In genomic region chr2:9824441-9824840, GRCh38 we compare ENCODE assay signal across 29 cellular contexts.
"Had no signal": no experiment of that assay in that cellular context is flagged by ENCODE, and none has a peak within 500 bp of the region (broad histone marks: within the 10 kb centered on the region; RNA-seq: fewer than 3 reads in every experiment).

No MANE protein-coding gene starts in this region.

- H3K36me3 ChIP-seq: adrenal gland, esophagus muscularis mucosa, gastrocnemius medialis had no signal

- H3K4me3 Mint-ChIP-seq: activated CD4-positive, alpha-beta memory T cell treated with anti-CD3 and anti-CD28 coated beads, Interleukin-2, amount 10 ng/mL, durations not matched to agents 7 days and 5 days; activated CD4-positive, alpha-beta T cell treated with anti-CD3 and anti-CD28 coated beads, Interleukin-2, amount 10 ng/mL, durations not matched to agents 7 days and 5 days; activated naive CD4-positive, alpha-beta T cell treated with anti-CD3 and anti-CD28 coated beads, Interleukin-2, amount 50 U/mL, for 24 hours; activated naive CD8-positive, alpha-beta T cell treated with anti-CD3 and anti-CD28 coated beads for 36 hours; activated naive CD8-positive, alpha-beta T cell treated with anti-CD3 and anti-CD28 coated beads, Interleukin-2, amount 50 U/mL, for 24 hours; activated T-cell treated with anti-CD3 and anti-CD28 coated beads, Interleukin-2, amount 50 U/mL, for 24 hours; activated T-helper 17 cell treated with anti-CD3 and anti-CD28 coated beads, Interleukin-2, amount 50 U/mL, for 72 hours; effector memory CD8-positive, alpha-beta T cell; WTC11 had no signal

- H3K4me1 Mint-ChIP-seq: activated naive CD4-positive, alpha-beta T cell treated with anti-CD3 and anti-CD28 coated beads, Interleukin-2, amount 50 U/mL, for 24 hours; activated naive CD8-positive, alpha-beta T cell treated with anti-CD3 and anti-CD28 coated beads for 36 hours; activated naive CD8-positive, alpha-beta T cell treated with anti-CD3 and anti-CD28 coated beads, Interleukin-2, amount 50 U/mL, for 24 hours; activated T-helper 17 cell treated with anti-CD3 and anti-CD28 coated beads, Interleukin-2, amount 50 U/mL, for 72 hours had no signal

- H3K36me3 Mint-ChIP-seq: activated naive CD8-positive, alpha-beta T cell treated with anti-CD3 and anti-CD28 coated beads for 36 hours; WTC11 had no signal

- H3K9me3 Mint-ChIP-seq: activated CD4-positive, alpha-beta memory T cell treated with anti-CD3 and anti-CD28 coated beads, Interleukin-2, amount 10 ng/mL, durations not matched to agents 7 days and 5 days; activated CD4-positive, alpha-beta T cell treated with anti-CD3 and anti-CD28 coated beads, Interleukin-2, amount 10 ng/mL, durations not matched to agents 7 days and 5 days; activated naive CD4-positive, alpha-beta T cell treated with anti-CD3 and anti-CD28 coated beads, Interleukin-2, amount 50 U/mL, for 24 hours; activated naive CD8-positive, alpha-beta T cell treated with anti-CD3 and anti-CD28 coated beads for 36 hours; activated naive CD8-positive, alpha-beta T cell treated with anti-CD3 and anti-CD28 coated beads, Interleukin-2, amount 50 U/mL, for 24 hours; activated T-cell treated with anti-CD3 and anti-CD28 coated beads, Interleukin-2, amount 50 U/mL, for 24 hours; activated T-helper 17 cell treated with anti-CD3 and anti-CD28 coated beads, Interleukin-2, amount 50 U/mL, for 72 hours; effector memory CD8-positive, alpha-beta T cell; WTC11 had no signal

- DNase-seq: activated CD4-positive, alpha-beta memory T cell treated with anti-CD3 and anti-CD28 coated beads, Interleukin-2, amount 10 ng/mL, durations not matched to agents 7 days and 5 days; activated CD4-positive, alpha-beta T cell treated with anti-CD3 and anti-CD28 coated beads for 1 hour; activated CD4-positive, alpha-beta T cell treated with anti-CD3 and anti-CD28 coated beads for 4 hours; activated CD4-positive, alpha-beta T cell treated with anti-CD3 and anti-CD28 coated beads, Interleukin-2, amount 10 ng/mL, durations not matched to agents 7 days and 5 days; activated CD4-positive, alpha-beta T cell treated with anti-CD3 and anti-CD28 coated beads, Interleukin-2, amount 50 U/mL, for 4 hours; activated CD8-positive, alpha-beta memory T cell treated with anti-CD3 and anti-CD28 coated beads, Interleukin-2, amount 50 U/mL, for 48 hours; activated effector memory CD4-positive, alpha-beta T cell treated with Interleukin-2 at 50 U/mL for 16 hours; activated gamma-delta T cell treated with Interleukin-2 at 50 U/mL for 16 hours; activated naive CD4-positive, alpha-beta T cell treated with Interleukin-2 at 50 U/mL for 16 hours; activated naive CD8-positive, alpha-beta T cell treated with anti-CD3 and anti-CD28 coated beads for 36 hours; activated naive CD8-positive, alpha-beta T cell treated with anti-CD3 and anti-CD28 coated beads, Interleukin-2, amount 50 U/mL, for 24 hours; activated T-cell treated with anti-CD3 and anti-CD28 coated beads for 4 hours; activated T-cell treated with anti-CD3 and anti-CD28 coated beads, Interleukin-2, amount 50 U/mL, for 24 hours; amygdala; body of pancreas; caudate nucleus; cortex of kidney; dermis blood vessel endothelial cell; effector CD4-positive, alpha-beta T cell; effector memory CD8-positive, alpha-beta T cell; erythroblast; foreskin keratinocyte; gastrocnemius medialis; T-helper 2 cell had no signal

- H3K9me3 ChIP-seq: adrenal gland, body of pancreas, esophagus muscularis mucosa, gastrocnemius medialis had no signal

- ATAC-seq: activated naive CD8-positive, alpha-beta T cell treated with anti-CD3 and anti-CD28 coated beads, Interleukin-2, amount 50 U/mL, for 24 hours; activated T-helper 17 cell treated with anti-CD3 and anti-CD28 coated beads, Interleukin-2, amount 50 U/mL, for 72 hours; body of pancreas; effector memory CD8-positive, alpha-beta T cell; foreskin keratinocyte; gastrocnemius medialis; WTC11 had no signal

- H3K4me1 ChIP-seq: adrenal gland, esophagus muscularis mucosa, gastrocnemius medialis had no signal

- H3K4me3 ChIP-seq: adrenal gland, body of pancreas, esophagus muscularis mucosa, gastrocnemius medialis had no signal

- H3K27ac ChIP-seq: adrenal gland, body of pancreas, esophagus muscularis mucosa, foreskin keratinocyte, gastrocnemius medialis had no signal

- H3K27me3 Mint-ChIP-seq: activated T-helper 17 cell treated with anti-CD3 and anti-CD28 coated beads, Interleukin-2, amount 50 U/mL, for 72 hours had no signal

- H3K27me3 ChIP-seq: adrenal gland, body of pancreas, esophagus muscularis mucosa, foreskin keratinocyte, gastrocnemius medialis had no signal

- H3K27ac Mint-ChIP-seq: activated CD4-positive, alpha-beta memory T cell treated with anti-CD3 and anti-CD28 coated beads, Interleukin-2, amount 10 ng/mL, durations not matched to agents 7 days and 5 days; activated CD4-positive, alpha-beta T cell treated with anti-CD3 and anti-CD28 coated beads, Interleukin-2, amount 10 ng/mL, durations not matched to agents 7 days and 5 days; activated naive CD4-positive, alpha-beta T cell treated with anti-CD3 and anti-CD28 coated beads, Interleukin-2, amount 50 U/mL, for 24 hours; activated naive CD8-positive, alpha-beta T cell treated with anti-CD3 and anti-CD28 coated beads for 36 hours; activated naive CD8-positive, alpha-beta T cell treated with anti-CD3 and anti-CD28 coated beads, Interleukin-2, amount 50 U/mL, for 24 hours; activated T-cell treated with anti-CD3 and anti-CD28 coated beads, Interleukin-2, amount 50 U/mL, for 24 hours; activated T-helper 17 cell treated with anti-CD3 and anti-CD28 coated beads, Interleukin-2, amount 50 U/mL, for 72 hours; effector memory CD8-positive, alpha-beta T cell; WTC11 had no signal
